ENCODE assay signal across 13 cellular contexts in genomic region chr10:129604333-129605032, GRCh38.
DNase-seq lines count a peak whose midpoint lies in the region; ATAC-seq, FAIRE-seq and TF ChIP-seq lines count a peak whose summit lies in the region.
"Had no signal": no experiment of that assay in that cellular context is flagged by ENCODE, and none has a peak within 500 bp of the region (broad histone marks: within the 10 kb centered on the region; RNA-seq: fewer than 3 reads in every experiment).

No MANE protein-coding gene starts in this region.

- no peaks in the 10 kb centered on the region for H4K20me1 ChIP-seq in HepG2 (ENCODE audit: insufficient read depth, low read length)

- BruUV-seq in HepG2 (replicated peaks; lab: Mats Ljungman, UMichigan): no TSS peak

- TF ChIP-seq CTCF in liver (IDR thresholded peaks at IDR 0.05; ENCODE audit: low read depth, low read length, missing input control) (no peak), HepG2 (CRISPR knock-in tag; IDR thresholded peaks at IDR 0.05) (no peak)

- no peaks in the 10 kb centered on the region for H3K27me3 ChIP-seq in liver (ENCODE audit: control insufficient read depth in 4 of 4, insufficient read depth in 4 of 4, low read length in 3 of 4)
- no peaks in the 10 kb centered on the region; a peak in 1 of 5 replicates for H3K27me3 ChIP-seq in HepG2 (ENCODE audit: control insufficient read depth in 1 of 2, insufficient read depth in 2 of 2, low read length in 2 of 2)

- no peak for DNase-seq in HepG2 (ENCODE audit: low spot score)
- no peak for DNase-seq in DMS114 treated with DMSO at 0.1 percent for 48 hours (lab: John Stamatoyannopoulos, UW; ENCODE audit: unreplicated experiment)
- DNase-seq in HTR-8/SVneo (ENCODE audit: insufficient read length, low spot score): no peak
- no peak for DNase-seq in hepatic stellate cell (ENCODE audit: low spot score)
- DNase-seq: activated naive CD4-positive, alpha-beta T cell treated with anti-CD3 and anti-CD28 coated beads, Interleukin-2, amount 10 ng/mL, durations not matched to agents 7 days and 5 days; CD4-positive, alpha-beta memory T cell; Kasumi-1; NCI-H1436 treated with DMSO at 0.1 percent for 48 hours had no signal

- no peak overlapping the region for H2AFZ ChIP-seq in HepG2 (ENCODE audit: low read length)

- TF ChIP-seq RAD21 in liver (IDR thresholded peaks at IDR 0.05) (peak in 1 of 2 donors; percentile 31), HepG2 (CRISPR knock-in tag; IDR thresholded peaks at IDR 0.05) (no peak)

- intact Hi-C loops in HepG2 (cut with micrococcal nuclease; ENCODE audit: unreplicated experiment): no loop called here

- H3K36me3 ChIP-seq in liver (ENCODE audit: control insufficient read depth in 4 of 4, insufficient read depth in 3 of 4, low read depth in 1 of 4, low read length in 3 of 4) (peaks cover 0 to 5% (median 0%) of the 10 kb centered on the region in 4 donors), HepG2 (replicated peaks in 1 of 2; ENCODE audit: control insufficient read depth in 1 of 2, insufficient read depth in 2 of 2, low read length in 2 of 2) (no peaks in the 10 kb centered on the region)

- H3K9ac ChIP-seq in liver (ENCODE audit: low read depth in 1 of 2, low read length in 2 of 2) (no peak overlapping the region), HepG2 (ENCODE audit: insufficient read depth, low read depth, low read length) (no peak overlapping the region)

- no peaks in the 10 kb centered on the region for H3K9me3 ChIP-seq in liver (ENCODE audit: control insufficient read depth in 4 of 4, low read length in 3 of 4)
- H3K9me3 ChIP-seq in HepG2 (ENCODE audit: low read length): peaks cover 25% of the 10 kb centered on the region; the same call in 1 of the 2 replicates

- H3K79me2 ChIP-seq in HepG2 (ENCODE audit: insufficient read depth, low read length): no peaks in the 10 kb centered on the region

- no peak overlapping the region for H3K4me2 ChIP-seq in HepG2 (ENCODE audit: low read depth, low read length)

- no peak for FAIRE-seq in HepG2 (lab: Jason Lieb, UNC)
- no peak for FAIRE-seq in HTR-8/SVneo (lab: Jason Lieb, UNC)

- H3K4me1 ChIP-seq in liver (ENCODE audit: control insufficient read depth in 4 of 4, insufficient read depth in 4 of 4, low read length in 3 of 4) (peaks cover 0 to 3% (median 2%) of the 10 kb centered on the region in 4 donors), HepG2 (ENCODE audit: insufficient read depth, low read length) (no peaks in the 10 kb centered on the region)

- no peak overlapping the region for H3K27ac ChIP-seq in liver (ENCODE audit: low read depth in 1 of 2, low read length in 2 of 2)
- no peak overlapping the region for H3K27ac ChIP-seq in HepG2 (ENCODE audit: extremely low read length, insufficient read depth, low read length)
- H3K27ac ChIP-seq: 22Rv1 had no signal

- ATAC-seq in HepG2: no peak
- ATAC-seq in HG02798 (IDR thresholded peaks at IDR 0.05; ENCODE audit: poor library complexity, unreplicated experiment): peak; percentile 59
- ATAC-seq in HG03565 (IDR thresholded peaks at IDR 0.05; ENCODE audit: unreplicated experiment): peak; percentile 30
- ATAC-seq in HG02981 (IDR thresholded peaks at IDR 0.05; ENCODE audit: unreplicated experiment): no peak

- no peak for TF ChIP-seq EP300 in HepG2 (IDR thresholded peaks at IDR 0.05; ENCODE audit: low read depth in 2 of 2, low read length in 2 of 2)
- no peak for TF ChIP-seq EP300 in HepG2 (CRISPR knock-in tag; IDR thresholded peaks at IDR 0.05; ENCODE audit: borderline replicate concordance)

- in situ Hi-C loops in HepG2 (cut with HindIII; ENCODE audit: extremely low pct_ligation_motif_present, low pct_unique_long_range_greater_than_20kb): no loop called here

- CTCF ChIA-PET in HepG2 (lab: Yijun Ruan, JAX; ENCODE audit: low intra/inter-chr PET ratio, low total read pairs): no interaction called here

- H3K4me3 ChIP-seq in liver (ENCODE audit: low read depth in 1 of 3, low read length in 3 of 3): no peak overlapping the region
- H3K4me3 ChIP-seq in HepG2 (replicated peaks in 1 of 3; ENCODE audit: insufficient read depth in 1 of 3, low read depth in 2 of 3, low read length in 3 of 3): no peak overlapping the region

- no peak for TF ChIP-seq POLR2A in HepG2 (IDR thresholded peaks at IDR 0.05; ENCODE audit: insufficient read depth in 1 of 2, low read depth in 2 of 2, low read length in 2 of 2)

- 56% methylated on average over 10 of the region's 10 CpGs for WGBS in liver
- WGBS in HepG2 (ENCODE audit: low lambda C conversion rate): 64% methylated on average over 7 of the region's 10 CpGs

- POLR2A ChIA-PET in HepG2 (lab: Yijun Ruan, JAX): no interaction called here

TF ChIP-seq in liver, 16 proteins besides CTCF, POLR2A, EP300 and RAD21 (continues in another document):
- TF ChIP-seq RXRA (IDR thresholded peaks at IDR 0.05): peak in 1 of 2 donors; percentile 51
- TF ChIP-seq ATF3 (IDR thresholded peaks at IDR 0.05): no peak
- no peak for TF ChIP-seq ZBTB33 (IDR thresholded peaks at IDR 0.05)
- TF ChIP-seq MAX (IDR thresholded peaks at IDR 0.05): no peak
- TF ChIP-seq HNF4G (IDR thresholded peaks at IDR 0.05): no peak
- TF ChIP-seq SP1 (IDR thresholded peaks at IDR 0.05): peak; percentile 20
- TF ChIP-seq EGR1 (IDR thresholded peaks at IDR 0.05; ENCODE audit: low read depth in 2 of 2): no peak

TF ChIP-seq in HepG2, 621 proteins besides CTCF, POLR2A, EP300 and RAD21 (continues in another document):
- TF ChIP-seq AKAP8 (CRISPR knock-in tag; IDR thresholded peaks at IDR 0.05) (no peak), ZNF234 (CRISPR knock-in tag; conservative IDR thresholded peaks at IDR 0.05) (no peak), NPAS2 (CRISPR knock-in tag; IDR thresholded peaks at IDR 0.05; ENCODE audit: borderline replicate concordance) (no peak), BRCA1 (CRISPR knock-in tag; IDR thresholded peaks at IDR 0.05) (no peak), ZBTB25 (CRISPR knock-in tag; IDR thresholded peaks at IDR 0.05) (no peak), ZBTB8A (CRISPR knock-in tag; IDR thresholded peaks at IDR 0.05; ENCODE audit: borderline replicate concordance, low read depth) (no peak), NR2F6 (IDR thresholded peaks at IDR 0.05) (no peak), NR2F6 (CRISPR knock-in tag; IDR thresholded peaks at IDR 0.05) (no peak), ZNF563 (CRISPR knock-in tag; IDR thresholded peaks at IDR 0.05) (no peak), ARID3A (IDR thresholded peaks at IDR 0.05; ENCODE audit: low read depth, low read length) (no peak), FOXK1 (CRISPR knock-in tag; IDR thresholded peaks at IDR 0.05; ENCODE audit: borderline replicate concordance, low read depth) (no peak), ZNF841 (CRISPR knock-in tag; IDR thresholded peaks at IDR 0.05; ENCODE audit: borderline replicate concordance) (no peak), ZHX1 (CRISPR knock-in tag; IDR thresholded peaks at IDR 0.05; ENCODE audit: low read depth) (no peak), SP2 (CRISPR knock-in tag; IDR thresholded peaks at IDR 0.05) (no peak), HNRNPH1 (optimal IDR thresholded peaks at IDR 0.05; ENCODE audit: low read depth, low read length) (no peak)

Comparison
In these comparisons a context has a peak if more than half of its experiments do, and no peak if none do; other contexts are left out.
1. ATAC-seq: peak in HG02798 (single experiment) and HG03565 (single experiment); none in HepG2 (single experiment) and HG02981 (single experiment).